8 cellular contexts compared by ENCODE assay signal in genomic region chr11:72091292-72091691, GRCh38. TPM values are rescaled to one million over a fixed set of nuclear protein-coding genes. Genes with fewer than 3 reads are reported as not detected.
DNase-seq lines count a peak whose midpoint lies in the region; ATAC-seq and TF ChIP-seq lines count a peak whose summit lies in the region.

No MANE protein-coding gene starts in this region.

- H3K27ac ChIP-seq in CD4-positive, CD25-positive, alpha-beta regulatory T cell (ENCODE audit: insufficient read depth, low read length, poor library complexity, severe bottlenecking): no peak overlapping the region
- H3K27ac ChIP-seq in HCT116 (ENCODE audit: low read depth, low read length): no peak overlapping the region
- no peak overlapping the region for H3K27ac ChIP-seq in endodermal cell (ENCODE audit: low read depth, low read length)

- H3K4me3 Mint-ChIP-seq in CD4-positive, CD25-positive, alpha-beta regulatory T cell: peak overlapping the region in 1 of 4 donors; percentile 33
- H3K4me3 Mint-ChIP-seq in activated CD8-positive, alpha-beta memory T cell treated with anti-CD3 and anti-CD28 coated beads, Interleukin-2, amount 10 ng/mL, durations not matched to agents 7 days and 5 days: no peak overlapping the region
- H3K4me3 Mint-ChIP-seq in endodermal cell: no peak overlapping the region
- no peak overlapping the region for H3K4me3 Mint-ChIP-seq in stimulated activated naive B cell treated with anti-CD40 and anti-IgM and Interleukin-4, amounts not matched to agents 10 μg/mL and 1 μg/mL and 100 μg/mL, for 72 hours

- no peak overlapping the region for H3K4me3 ChIP-seq in CD4-positive, CD25-positive, alpha-beta regulatory T cell (ENCODE audit: low read depth, low read length)
- H3K4me3 ChIP-seq in HCT116 (replicated peaks in 1 of 2; ENCODE audit: low read depth in 1 of 2, low read length in 2 of 2): no peak overlapping the region
- no peak overlapping the region for H3K4me3 ChIP-seq in endodermal cell (ENCODE audit: low read length)
- H3K4me3 ChIP-seq in mucosa of descending colon: no peak overlapping the region

- H3K9ac ChIP-seq in HCT116 (ENCODE audit: low read length) (no peak overlapping the region), endodermal cell (ENCODE audit: extremely low read depth, low read length, poor library complexity, severe bottlenecking) (no peak overlapping the region)

- TF ChIP-seq POLR2A in HCT116 (IDR thresholded peaks at IDR 0.05; ENCODE audit: borderline replicate concordance, extremely low read depth, insufficient read depth, insufficient read length): no peak

- peaks cover 37% of the 10 kb centered on the region for H3K36me3 ChIP-seq in CD4-positive, CD25-positive, alpha-beta regulatory T cell (ENCODE audit: control insufficient read depth, insufficient read depth, low read length)
- H3K36me3 ChIP-seq in HCT116 (ENCODE audit: control insufficient read depth in 1 of 2, insufficient read depth in 2 of 2, low read length in 2 of 2) (peaks cover 0 to 5% of the 10 kb centered on the region in 2 experiments; a peak in 3 of 4 replicates), endodermal cell (ENCODE audit: control insufficient read depth, insufficient read depth, low read length) (peaks cover 12% of the 10 kb centered on the region), mucosa of descending colon (ENCODE audit: low read depth) (no peaks in the 10 kb centered on the region)

- peak; percentile 54 to 75 (median 70) for DNase-seq in CD4-positive, CD25-positive, alpha-beta regulatory T cell
- DNase-seq in HCT116 (ENCODE audit: low read depth, low spot score): no peak
- DNase-seq in NCI-H82 treated with DMSO at 0.1 percent for 48 hours (lab: John Stamatoyannopoulos, UW; ENCODE audit: unreplicated experiment): peak; percentile 14
- peak; percentile 72 for DNase-seq in activated CD8-positive, alpha-beta memory T cell treated with anti-CD3 and anti-CD28 coated beads, Interleukin-2, amount 10 ng/mL, durations not matched to agents 7 days and 5 days
- DNase-seq in endodermal cell: peak; percentile 95
- peak; percentile 55 to 90 (median 84) for DNase-seq in mucosa of descending colon
- peak; percentile 55 for DNase-seq in stimulated activated naive B cell treated with anti-CD40 and anti-IgM and Interleukin-4, amounts not matched to agents 10 μg/mL and 1 μg/mL and 100 μg/mL, for 72 hours

- intact Hi-C loops in HCT116 (cut with micrococcal nuclease) (loop anchor here (1.0 kb wide), 1 partner anchor 66 kb away; no protein-coding TSS in a partner anchor), mucosa of descending colon (cut with DNase I, micrococcal nuclease) (loop anchor here (2.0 to 5.0 kb wide), 2 partner anchors 66 to 69 kb away; no protein-coding TSS in a partner anchor)

- peak; percentile 84 to 90 for ATAC-seq in CD4-positive, CD25-positive, alpha-beta regulatory T cell (ENCODE audit: low read depth in 2 of 2)
- ATAC-seq in HCT116 (peak; percentile 97), mucosa of descending colon (peak; percentile 98), GM18517 (IDR thresholded peaks at IDR 0.05; ENCODE audit: unreplicated experiment) (no peak)
- peak; percentile 83 for ATAC-seq in activated CD8-positive, alpha-beta memory T cell treated with anti-CD3 and anti-CD28 coated beads, Interleukin-2, amount 10 ng/mL, durations not matched to agents 7 days and 5 days
- peak; percentile 94 to 96 for ATAC-seq in stimulated activated naive B cell treated with anti-CD40 and anti-IgM and Interleukin-4, amounts not matched to agents 10 μg/mL and 1 μg/mL and 100 μg/mL, for 72 hours (replicated peaks)

- RAD21 ChIA-PET in HCT116 (lab: Charles Lee; ENCODE audit: low non-redundant PET in 1 of 2, low total read pairs in 2 of 2, uncharacterized antibody in 2 of 2, unreplicated experiment in 2 of 2): interaction anchor here (0.8 to 2.6 kb wide), 3 partner anchors 65 to 66 kb away, joined by 3 to 19 read pairs (median 6); no protein-coding TSS in a partner anchor

- H3K36me3 Mint-ChIP-seq in CD4-positive, CD25-positive, alpha-beta regulatory T cell: peaks cover 6% of the 10 kb centered on the region
- peaks cover 12% of the 10 kb centered on the region for H3K36me3 Mint-ChIP-seq in activated CD8-positive, alpha-beta memory T cell treated with anti-CD3 and anti-CD28 coated beads, Interleukin-2, amount 10 ng/mL, durations not matched to agents 7 days and 5 days
- H3K36me3 Mint-ChIP-seq in endodermal cell (ENCODE audit: low read depth): peaks cover 14% of the 10 kb centered on the region
- peaks cover 8 to 22% of the 10 kb centered on the region in 2 donors for H3K36me3 Mint-ChIP-seq in stimulated activated naive B cell treated with anti-CD40 and anti-IgM and Interleukin-4, amounts not matched to agents 10 μg/mL and 1 μg/mL and 100 μg/mL, for 72 hours

- POLR2A ChIA-PET in HCT116 (lab: Charles Lee): no interaction called here

- peak overlapping the region in 2 of 3 donors; percentile 59 to 80 for H3K27ac Mint-ChIP-seq in CD4-positive, CD25-positive, alpha-beta regulatory T cell
- no peak overlapping the region for H3K27ac Mint-ChIP-seq in activated CD8-positive, alpha-beta memory T cell treated with anti-CD3 and anti-CD28 coated beads, Interleukin-2, amount 10 ng/mL, durations not matched to agents 7 days and 5 days
- peak overlapping the region; percentile 71 for H3K27ac Mint-ChIP-seq in endodermal cell
- H3K27ac Mint-ChIP-seq in stimulated activated naive B cell treated with anti-CD40 and anti-IgM and Interleukin-4, amounts not matched to agents 10 μg/mL and 1 μg/mL and 100 μg/mL, for 72 hours: peak overlapping the region; percentile 82

- peaks cover 0 to 17% (median 10%) of the 10 kb centered on the region in 4 donors for H3K4me1 Mint-ChIP-seq in CD4-positive, CD25-positive, alpha-beta regulatory T cell
- peaks cover 3% of the 10 kb centered on the region for H3K4me1 Mint-ChIP-seq in activated CD8-positive, alpha-beta memory T cell treated with anti-CD3 and anti-CD28 coated beads, Interleukin-2, amount 10 ng/mL, durations not matched to agents 7 days and 5 days
- H3K4me1 Mint-ChIP-seq in endodermal cell: peaks cover 39% of the 10 kb centered on the region
- peaks cover 15 to 19% of the 10 kb centered on the region in 2 donors for H3K4me1 Mint-ChIP-seq in stimulated activated naive B cell treated with anti-CD40 and anti-IgM and Interleukin-4, amounts not matched to agents 10 μg/mL and 1 μg/mL and 100 μg/mL, for 72 hours

- TF ChIP-seq CTCF in HCT116 (IDR thresholded peaks at IDR 0.05 in 2 of 3, conservative IDR thresholded peaks at IDR 0.05 in 1 of 3; ENCODE audit: borderline replicate concordance in 1 of 3, insufficient read depth in 1 of 3, low read depth in 2 of 3, low read length in 2 of 3) (peak; percentile 83 to 97 (median 88)), endodermal cell (conservative IDR thresholded peaks at IDR 0.05) (peak; percentile 93), mucosa of descending colon (IDR thresholded peaks at IDR 0.05) (peak; percentile 60)

- WGBS in endodermal cell (ENCODE audit: insufficient coverage in 1 of 2, insufficient read length in 1 of 2), 2 experiments: 67 to 78% methylated on average over 2 to 3 of the region's 4 CpGs

- no peaks in the 10 kb centered on the region for H3K79me2 ChIP-seq in HCT116 (ENCODE audit: insufficient read depth, low read length)

- H3K9me3 Mint-ChIP-seq in CD4-positive, CD25-positive, alpha-beta regulatory T cell: no peaks in the 10 kb centered on the region
- H3K9me3 Mint-ChIP-seq in activated CD8-positive, alpha-beta memory T cell treated with anti-CD3 and anti-CD28 coated beads, Interleukin-2, amount 10 ng/mL, durations not matched to agents 7 days and 5 days (ENCODE audit: low read depth): no peaks in the 10 kb centered on the region
- no peaks in the 10 kb centered on the region for H3K9me3 Mint-ChIP-seq in endodermal cell
- H3K9me3 Mint-ChIP-seq in stimulated activated naive B cell treated with anti-CD40 and anti-IgM and Interleukin-4, amounts not matched to agents 10 μg/mL and 1 μg/mL and 100 μg/mL, for 72 hours: no peaks in the 10 kb centered on the region

- no peaks in the 10 kb centered on the region for H3K4me1 ChIP-seq in CD4-positive, CD25-positive, alpha-beta regulatory T cell (ENCODE audit: control insufficient read depth, insufficient read depth, low read length, poor library complexity, severe bottlenecking)
- H3K4me1 ChIP-seq in HCT116 (ENCODE audit: control insufficient read depth in 1 of 2, insufficient read depth in 2 of 2, low read length in 2 of 2): peaks cover 0 to 5% of the 10 kb centered on the region in 2 experiments; a peak in 1 of 4 replicates
- peaks cover 28% of the 10 kb centered on the region for H3K4me1 ChIP-seq in endodermal cell (ENCODE audit: control insufficient read depth, insufficient read depth, low read length)
- H3K4me1 ChIP-seq in mucosa of descending colon (ENCODE audit: low read depth): no peaks in the 10 kb centered on the region

- TF ChIP-seq RAD21 in HCT116 (IDR thresholded peaks at IDR 0.05; ENCODE audit: low read depth): peak; percentile 89

- H3K4me2 ChIP-seq in HCT116 (ENCODE audit: low read length): no peak overlapping the region

- H3K9me3 ChIP-seq in CD4-positive, CD25-positive, alpha-beta regulatory T cell (ENCODE audit: control insufficient read depth in 2 of 2, low read length in 2 of 2): no peaks in the 10 kb centered on the region
- H3K9me3 ChIP-seq in HCT116 (ENCODE audit: control insufficient read depth in 1 of 2, insufficient read depth in 1 of 2, low read depth in 1 of 2, low read length in 2 of 2) (no peaks in the 10 kb centered on the region), endodermal cell (ENCODE audit: control insufficient read depth, low read length) (no peaks in the 10 kb centered on the region), mucosa of descending colon (no peaks in the 10 kb centered on the region)

- CTCF ChIA-PET in HCT116 (lab: Charles Lee): interaction anchor here (0.6 to 2.7 kb wide), 8 partner anchors 8 to 340 kb away, joined by 3 to 67 read pairs (median 4); no protein-coding TSS in a partner anchor
- CTCF ChIA-PET in activated CD8-positive, alpha-beta memory T cell treated with anti-CD3 and anti-CD28 coated beads, Interleukin-2, amount 10 ng/mL, durations not matched to agents 7 days and 5 days (lab: Charles Lee): interaction anchor here (0.6 to 6.8 kb wide), 21 partner anchors 9 to 1761 kb away, joined by 3 to 91 read pairs (median 4); partner anchors contain the start of genes ANAPC15 and XNDC1N

- H4K20me1 ChIP-seq in HCT116 (ENCODE audit: insufficient read depth): no peaks in the 10 kb centered on the region

- H3K9me2 ChIP-seq in HCT116 (ENCODE audit: insufficient read depth): no peaks in the 10 kb centered on the region

- BruUV-seq in HCT116 (replicated peaks; lab: Mats Ljungman, UMichigan): no TSS peak

- no peaks in the 10 kb centered on the region for H3K27me3 Mint-ChIP-seq in CD4-positive, CD25-positive, alpha-beta regulatory T cell
- no peaks in the 10 kb centered on the region for H3K27me3 Mint-ChIP-seq in activated CD8-positive, alpha-beta memory T cell treated with anti-CD3 and anti-CD28 coated beads, Interleukin-2, amount 10 ng/mL, durations not matched to agents 7 days and 5 days
- H3K27me3 Mint-ChIP-seq in endodermal cell (ENCODE audit: insufficient read depth): no peaks in the 10 kb centered on the region
- H3K27me3 Mint-ChIP-seq in stimulated activated naive B cell treated with anti-CD40 and anti-IgM and Interleukin-4, amounts not matched to agents 10 μg/mL and 1 μg/mL and 100 μg/mL, for 72 hours: no peaks in the 10 kb centered on the region

- no peaks in the 10 kb centered on the region for H3K27me3 ChIP-seq in CD4-positive, CD25-positive, alpha-beta regulatory T cell (ENCODE audit: control insufficient read depth, insufficient read depth, low read length)
- H3K27me3 ChIP-seq in HCT116 (ENCODE audit: insufficient read depth, low read length) (no peaks in the 10 kb centered on the region), endodermal cell (ENCODE audit: control insufficient read depth, insufficient read depth, low read length, poor library complexity, severe bottlenecking) (no peaks in the 10 kb centered on the region)

- no peak overlapping the region for H2AFZ ChIP-seq in HCT116 (ENCODE audit: low read depth, low read length, poor library complexity, severe bottlenecking)

RNA-seq across cellular contexts. Expression of gene LRRC51, which starts 10.6 kb away (rescaled TPM):
- total RNA-seq in CD4-positive, CD25-positive, alpha-beta regulatory T cell: 1.5 TPM
- polyA plus RNA-seq in CD4-positive, CD25-positive, alpha-beta regulatory T cell: 1 to 10 TPM; 2.8 to 9.4 (median 6.3) TPM
- total RNA-seq in HCT116 (2021; ENCODE audit: unreplicated experiment): 10.8 TPM
- polyA plus RNA-seq in HCT116 (2012): 16.3 and 16.9 TPM in 2 replicates
- 1 to 10 TPM; 4.0 to 9.2 TPM for total RNA-seq in activated CD8-positive, alpha-beta memory T cell treated with anti-CD3 and anti-CD28 coated beads, Interleukin-2, amount 10 ng/mL, durations not matched to agents 7 days and 5 days
- 1 to 10 TPM; 8.0 to 9.5 TPM for total RNA-seq in endodermal cell
- polyA plus RNA-seq in endodermal cell (2013, experiment 1 of 2): 4.5 TPM
- polyA plus RNA-seq in endodermal cell (2013, experiment 2 of 2): 9.0 TPM
- total RNA-seq in mucosa of descending colon: 1 to 10 TPM; 7.5 to 9.4 (median 9.4) TPM

RNA-seq across cellular contexts. Expression of gene NUMA1, which starts 10.9 kb away (rescaled TPM):
- total RNA-seq in CD4-positive, CD25-positive, alpha-beta regulatory T cell: 272 TPM
- polyA plus RNA-seq in CD4-positive, CD25-positive, alpha-beta regulatory T cell: 10 to 100 TPM; 14.0 to 27.2 (median 20.5) TPM
- total RNA-seq in HCT116 (2021; ENCODE audit: unreplicated experiment) (133 TPM), endodermal cell (100 to 1,000 TPM; 130 to 132 TPM), mucosa of descending colon (100 to 1,000 TPM; 173 to 301 (median 248) TPM)
- polyA plus RNA-seq in HCT116 (2012): 143 and 145 TPM in 2 replicates
- 100 to 1,000 TPM; 156 to 221 TPM for total RNA-seq in activated CD8-positive, alpha-beta memory T cell treated with anti-CD3 and anti-CD28 coated beads, Interleukin-2, amount 10 ng/mL, durations not matched to agents 7 days and 5 days
- 181 TPM for polyA plus RNA-seq in endodermal cell (2013, experiment 1 of 2)
- 168 TPM for polyA plus RNA-seq in endodermal cell (2013, experiment 2 of 2)

RNA-seq across cellular contexts. Expression of gene LAMTOR1, which starts 11.8 kb away (rescaled TPM):
- total RNA-seq in CD4-positive, CD25-positive, alpha-beta regulatory T cell: 48.5 TPM
- 100 to 1,000 TPM in 3 of 4 donors, 10 to 100 TPM in 1; 69.2 to 116 (median 102) TPM for polyA plus RNA-seq in CD4-positive, CD25-positive, alpha-beta regulatory T cell
- total RNA-seq in HCT116 (2021; ENCODE audit: unreplicated experiment): 63.9 TPM
- 82.9 and 85.9 TPM in 2 replicates for polyA plus RNA-seq in HCT116 (2012)
- 10 to 100 TPM; 63.4 to 66.5 TPM for total RNA-seq in activated CD8-positive, alpha-beta memory T cell treated with anti-CD3 and anti-CD28 coated beads, Interleukin-2, amount 10 ng/mL, durations not matched to agents 7 days and 5 days
- total RNA-seq in endodermal cell: 100 to 1,000 TPM in 1 of 2 donors, 10 to 100 TPM in 1; 92.0 to 104 TPM
- 114 TPM for polyA plus RNA-seq in endodermal cell (2013, experiment 1 of 2)
- 111 TPM for polyA plus RNA-seq in endodermal cell (2013, experiment 2 of 2)
- total RNA-seq in mucosa of descending colon: 100 to 1,000 TPM in 2 of 3 donors, 10 to 100 TPM in 1; 82.0 to 114 (median 107) TPM

RNA-seq across cellular contexts. Expression of gene TOMT, which starts 14.4 kb away (rescaled TPM):
- total RNA-seq in CD4-positive, CD25-positive, alpha-beta regulatory T cell: not detected
- not detected for polyA plus RNA-seq in CD4-positive, CD25-positive, alpha-beta regulatory T cell
- total RNA-seq in HCT116 (2021; ENCODE audit: unreplicated experiment): not detected
- not detected in 2 replicates for polyA plus RNA-seq in HCT116 (2012)
- under 1 TPM in 1 of 2 experiments, not detected in 1; 0.23 TPM for total RNA-seq in activated CD8-positive, alpha-beta memory T cell treated with anti-CD3 and anti-CD28 coated beads, Interleukin-2, amount 10 ng/mL, durations not matched to agents 7 days and 5 days
- total RNA-seq in endodermal cell: not detected
- 0.21 TPM for polyA plus RNA-seq in endodermal cell (2013, experiment 1 of 2)
- polyA plus RNA-seq in endodermal cell (2013, experiment 2 of 2): not detected
- under 1 TPM in 1 of 3 donors, not detected in 2; 0.39 TPM for total RNA-seq in mucosa of descending colon

RNA-seq across cellular contexts. Expression of gene ANAPC15, which starts 21.2 kb away (rescaled TPM):
- 46.3 TPM for total RNA-seq in CD4-positive, CD25-positive, alpha-beta regulatory T cell
- polyA plus RNA-seq in CD4-positive, CD25-positive, alpha-beta regulatory T cell: 100 to 1,000 TPM in 2 of 4 donors, 10 to 100 TPM in 2; 86.1 to 103 (median 98.4) TPM
- total RNA-seq in HCT116 (2021; ENCODE audit: unreplicated experiment) (65.6 TPM), endodermal cell (10 to 100 TPM; 51.2 to 54.9 TPM), mucosa of descending colon (10 to 100 TPM; 37.9 to 52.1 (median 39.0) TPM)
- 97.2 and 98.8 TPM in 2 replicates for polyA plus RNA-seq in HCT116 (2012)
- total RNA-seq in activated CD8-positive, alpha-beta memory T cell treated with anti-CD3 and anti-CD28 coated beads, Interleukin-2, amount 10 ng/mL, durations not matched to agents 7 days and 5 days: 10 to 100 TPM; 53.8 to 63.6 TPM
- polyA plus RNA-seq in endodermal cell (2013, experiment 1 of 2): 53.3 TPM
- polyA plus RNA-seq in endodermal cell (2013, experiment 2 of 2): 61.5 TPM
